In the genomic region with DNA sequence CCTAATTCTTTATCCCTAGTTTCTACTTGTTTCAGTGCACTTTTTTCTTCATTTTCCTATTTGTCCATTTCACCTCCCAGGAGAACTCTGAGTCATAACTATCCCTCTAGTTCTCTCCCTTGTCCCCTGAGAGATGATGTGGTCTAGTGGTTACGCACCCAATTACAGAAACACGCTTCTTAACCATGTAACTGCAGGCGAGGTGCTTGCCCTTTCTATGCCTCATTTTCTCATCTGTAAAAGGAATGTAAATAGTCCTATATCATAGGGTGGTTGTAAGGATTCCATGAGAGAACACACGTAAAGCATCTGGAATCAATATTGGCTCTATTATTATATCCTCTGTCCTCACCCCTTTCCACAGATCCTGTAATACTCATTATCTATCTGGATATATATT, we compare ENCODE assay signal across 15 cellular contexts. TPM values are rescaled to one million over a fixed set of nuclear protein-coding genes. Genes with fewer than 3 reads are reported as not detected.
DNase-seq lines count a peak whose midpoint lies in the region; ATAC-seq and TF ChIP-seq lines count a peak whose summit lies in the region.
"Had no signal": no experiment of that assay in that cellular context is flagged by ENCODE, and none has a peak within 500 bp of the region (broad histone marks: within the 10 kb centered on the region; RNA-seq: fewer than 3 reads in every experiment).

No MANE protein-coding gene starts in this region.

- H3K4me1 ChIP-seq in PC-3 (ENCODE audit: insufficient read depth, low read length), result no peaks in the 10 kb centered on the region
- H3K4me1 ChIP-seq: suprapubic skin had no signal

- intact Hi-C loops in Right ventricle myocardium inferior (cut with DNase I) (no loop called here), PC-3 (cut with micrococcal nuclease) (no loop called here)

- no peaks in the 10 kb centered on the region for H3F3A ChIP-seq in PC-3 (ENCODE audit: low read length, unreplicated experiment)

- H3K9ac ChIP-seq in PC-3 (ENCODE audit: low read length), result no peak overlapping the region

- DNase-seq in GM03348 (ENCODE audit: low spot score) (peak; percentile 59), MV-4-11 (lab: John Stamatoyannopoulos, UW) (peak; percentile 38), choroid plexus epithelial cell (ENCODE audit: low read depth) (peak; percentile 84), skeletal muscle cell (ENCODE audit: low read depth) (peak; percentile 93), Right ventricle myocardium inferior (ENCODE audit: missing footprints) (no peak), PC-3 (no peak)
- DNase-seq: caudate nucleus, NCI-H1417, NCI-H69 had no signal

- POLR2A ChIA-PET in PC-3 (lab: Charles Lee; ENCODE audit: unreplicated experiment), result no interaction called here

- no peaks in the 10 kb centered on the region for H3K79me2 ChIP-seq in PC-3 (ENCODE audit: low read length)

- no TSS peak for BruUV-seq in PC-3 (replicated peaks; lab: Mats Ljungman, UMichigan)

- H3K9me2 ChIP-seq in PC-3 (replicated peaks; ENCODE audit: low read length), result no peaks in the 10 kb centered on the region

- no peaks in the 10 kb centered on the region for H4K20me1 ChIP-seq in PC-3 (ENCODE audit: low read length)

- TF ChIP-seq CTCF in choroid plexus epithelial cell (conservative IDR thresholded peaks at IDR 0.05; ENCODE audit: low read depth, low read length), result no peak
- TF ChIP-seq CTCF in PC-3 (conservative IDR thresholded peaks at IDR 0.05; ENCODE audit: low read depth, low read length), result no peak

- no peaks in the 10 kb centered on the region for H3K36me3 ChIP-seq in PC-3 (ENCODE audit: low read depth, low read length)
- H3K36me3 ChIP-seq: suprapubic skin had no signal

- no peak overlapping the region for H3K27ac ChIP-seq in PC-3 (ENCODE audit: low read length)
- H3K27ac ChIP-seq: suprapubic skin had no signal

- no peaks in the 10 kb centered on the region for H3K9me3 ChIP-seq in PC-3 (ENCODE audit: low read length)
- H3K9me3 ChIP-seq: suprapubic skin had no signal

- H3K4me3 ChIP-seq in choroid plexus epithelial cell (ENCODE audit: low read depth, low read length), result no peak overlapping the region
- H3K4me3 ChIP-seq in skeletal muscle cell (ENCODE audit: low read depth, low read length), result no peak overlapping the region
- H3K4me3 ChIP-seq in PC-3 (ENCODE audit: low read length), result no peak overlapping the region
- H3K4me3 ChIP-seq: suprapubic skin had no signal

- no peak overlapping the region for H3K4me2 ChIP-seq in PC-3 (ENCODE audit: low read length)

- H3K27me3 ChIP-seq in PC-3 (ENCODE audit: low read length), result no peaks in the 10 kb centered on the region
- H3K27me3 ChIP-seq: suprapubic skin had no signal

- no peak overlapping the region for H2AFZ ChIP-seq in PC-3 (ENCODE audit: low read length)

- CTCF ChIA-PET in PC-3 (lab: Charles Lee), result no interaction called here

- ATAC-seq in GM18873 (IDR thresholded peaks at IDR 0.05; ENCODE audit: low FRiP score, unreplicated experiment) (no peak), Right ventricle myocardium inferior (no peak), PC-3 (no peak)
- ATAC-seq: activated T-helper 17 cell treated with anti-CD3 and anti-CD28 coated beads, Interleukin-2, amount 50 U/mL, for 72 hours had no signal

RNA-seq across cellular contexts. Expression of a gene that starts 8.7 kb away (rescaled TPM):
- total RNA-seq in Right ventricle myocardium inferior, result 0.19 TPM
- total RNA-seq in PC-3 (2014; rRNA removed), result 22.5 and 26.5 TPM in 2 replicates
- total RNA-seq: G401, suprapubic skin had no signal

RNA-seq across cellular contexts. Expression of a gene that starts 52.6 kb away (rescaled TPM):
- total RNA-seq in Right ventricle myocardium inferior (not detected), PC-3 (2014; rRNA removed) (0.58 and 0.87 TPM in 2 replicates)
- total RNA-seq: activated T-helper 17 cell treated with anti-CD3 and anti-CD28 coated beads, Interleukin-2, amount 50 U/mL, for 72 hours; epithelial cell of proximal tubule; G401; sciatic nerve; suprapubic skin had no signal

Comparison
In these comparisons a context has a peak if more than half of its experiments do, and no peak if none do; other contexts are left out.
1. DNase-seq: peak in GM03348 (single experiment), MV-4-11 (single experiment), choroid plexus epithelial cell (single experiment) and skeletal muscle cell (single experiment); none in Right ventricle myocardium inferior (single experiment) and PC-3 (single experiment).
2. RNA of a gene that starts 8.7 kb away (total RNA-seq): 22.5 to 26.5 TPM in PC-3; 0.19 TPM in Right ventricle myocardium inferior (single experiment); every median in the first group is over 10 times any median in the second.